ENCODE assay signal across 23 cellular contexts in genomic region chr3:172159376-172159775, GRCh38.
A peak's percentile ranks its signal among the peaks of the same experiment; 100 is the strongest.
DNase-seq lines count a peak whose midpoint lies in the region; ATAC-seq and TF ChIP-seq lines count a peak whose summit lies in the region.
"Had no signal": no experiment of that assay in that cellular context is flagged by ENCODE, and none has a peak within 500 bp of the region (broad histone marks: within the 10 kb centered on the region; RNA-seq: fewer than 3 reads in every experiment).

No MANE protein-coding gene starts in this region.

- peak overlapping the region; percentile 53; the same call in 1 of the 2 replicates for H3K4me2 ChIP-seq in IMR-90 (ENCODE audit: low read depth, low read length)

- no peak overlapping the region for H2AK5ac ChIP-seq in IMR-90 (ENCODE audit: low read depth, low read length)

- H3K9me1 ChIP-seq in IMR-90 (ENCODE audit: insufficient read depth, low read length), result peaks cover 16% of the 10 kb centered on the region

- H4K8ac ChIP-seq in IMR-90 (ENCODE audit: low read depth in 2 of 2, low read length in 2 of 2), result no peak overlapping the region

- no peaks in the 10 kb centered on the region for H3K9me3 Mint-ChIP-seq in CD14-positive monocyte
- no peaks in the 10 kb centered on the region for H3K9me3 Mint-ChIP-seq in endodermal cell
- no peaks in the 10 kb centered on the region for H3K9me3 Mint-ChIP-seq in nephron progenitor cell
- H3K9me3 Mint-ChIP-seq: activated naive CD8-positive, alpha-beta T cell treated with anti-CD3 and anti-CD28 coated beads for 36 hours; IgD-negative memory B cell had no signal

- no peak overlapping the region for H3K4me3 ChIP-seq in IMR-90 (ENCODE audit: insufficient read depth, low read depth, low read length)
- no peak overlapping the region for H3K4me3 ChIP-seq in endodermal cell (ENCODE audit: low read length)
- H3K4me3 ChIP-seq: coronary artery, GM12878, lower lobe of right lung, MG63, pancreas, testis had no signal

- H2AK9ac ChIP-seq in IMR-90 (replicated peaks; ENCODE audit: low read depth, low read length, poor library complexity), result no peak overlapping the region

- H3K36me3 Mint-ChIP-seq in CD14-positive monocyte, result peaks cover 28 to 31% of the 10 kb centered on the region in 2 donors
- H3K36me3 Mint-ChIP-seq in endodermal cell (ENCODE audit: low read depth), result peaks cover 12% of the 10 kb centered on the region
- H3K36me3 Mint-ChIP-seq in nephron progenitor cell (ENCODE audit: low read depth), result peaks cover 21% of the 10 kb centered on the region
- peaks cover 2% of the 10 kb centered on the region for H3K36me3 Mint-ChIP-seq in T-helper 17 cell (ENCODE audit: low read depth)
- H3K36me3 Mint-ChIP-seq: IgD-negative memory B cell had no signal

- no peak overlapping the region for H4K91ac ChIP-seq in IMR-90 (ENCODE audit: insufficient read depth, low read depth, low read length)

- POLR2A ChIA-PET in IMR-90 (lab: Charles Lee; ENCODE audit: unreplicated experiment), result interaction anchor here (0.5 kb wide), 1 partner anchor 507 kb away, joined by 3 read pairs; no protein-coding TSS in a partner anchor

- no peak overlapping the region for H3K23ac ChIP-seq in IMR-90 (ENCODE audit: low read depth, low read length)

- H3K4ac ChIP-seq in IMR-90 (ENCODE audit: low read depth, low read length), result no peak overlapping the region

- peaks cover 79% of the 10 kb centered on the region for H4K20me1 ChIP-seq in IMR-90 (ENCODE audit: insufficient read depth, low read length)

- no peak overlapping the region for H2BK120ac ChIP-seq in IMR-90 (ENCODE audit: low read depth, low read length)

- dilution Hi-C loops in IMR-90 (cut with HindIII; ENCODE audit: low sequenced_read_pairs, unreplicated experiment), result no loop called here

- H3K36me3 ChIP-seq in IMR-90 (ENCODE audit: control insufficient read depth, insufficient read depth, low read length), result peaks cover 1% of the 10 kb centered on the region; the same call in 1 of the 2 replicates
- H3K36me3 ChIP-seq in endodermal cell (ENCODE audit: control insufficient read depth, insufficient read depth, low read length), result peaks cover 41% of the 10 kb centered on the region
- H3K36me3 ChIP-seq: lower lobe of right lung, pancreas had no signal

- H2AFZ ChIP-seq in IMR-90 (replicated peaks; ENCODE audit: low read length, poor library complexity), result no peak overlapping the region

- no peak overlapping the region for H2BK20ac ChIP-seq in IMR-90 (ENCODE audit: low read depth, low read length)

- H3K18ac ChIP-seq in IMR-90 (ENCODE audit: low read depth, low read length), result peak overlapping the region; percentile 37; the same call in 1 of the 2 replicates

- H3K27ac Mint-ChIP-seq in CD14-positive monocyte (peak overlapping the region; percentile 84 to 94 (median 90)), endodermal cell (peak overlapping the region; percentile 23), nephron progenitor cell (peak overlapping the region; percentile 94), T-helper 17 cell (no peak overlapping the region)
- H3K27ac Mint-ChIP-seq: activated naive CD8-positive, alpha-beta T cell treated with anti-CD3 and anti-CD28 coated beads for 36 hours; CD4-positive, CD25-positive, alpha-beta regulatory T cell had no signal

- intact Hi-C loops in CD14-positive monocyte (cut with micrococcal nuclease), result no loop called here
- intact Hi-C loops in IMR-90 (cut with micrococcal nuclease), result no loop called here

- no peak overlapping the region for H3K4me3 Mint-ChIP-seq in CD14-positive monocyte
- no peak overlapping the region for H3K4me3 Mint-ChIP-seq in endodermal cell
- H3K4me3 Mint-ChIP-seq in nephron progenitor cell, result no peak overlapping the region
- H3K4me3 Mint-ChIP-seq in T-helper 17 cell, result no peak overlapping the region
- H3K4me3 Mint-ChIP-seq: activated naive CD8-positive, alpha-beta T cell treated with anti-CD3 and anti-CD28 coated beads for 36 hours; brain; CD4-positive, CD25-positive, alpha-beta regulatory T cell; IgD-negative memory B cell had no signal

- H2BK15ac ChIP-seq in IMR-90 (ENCODE audit: low read depth, low read length), result no peak overlapping the region

- peaks cover 37% of the 10 kb centered on the region for H3K4me1 Mint-ChIP-seq in CD14-positive monocyte
- H3K4me1 Mint-ChIP-seq in endodermal cell, result peaks cover 37% of the 10 kb centered on the region
- H3K4me1 Mint-ChIP-seq in nephron progenitor cell, result peaks cover 46% of the 10 kb centered on the region
- H3K4me1 Mint-ChIP-seq in T-helper 17 cell, result peaks cover 13% of the 10 kb centered on the region

- peak; percentile 25 for ATAC-seq in IMR-90 (ENCODE audit: low read depth)
- no peak for ATAC-seq in HG02623 (IDR thresholded peaks at IDR 0.05; ENCODE audit: unreplicated experiment)
- no peak for ATAC-seq in T-helper 17 cell

- peaks cover 34 to 75% of the 10 kb centered on the region in 2 experiments for H3K79me1 ChIP-seq in IMR-90 (ENCODE audit: low read depth in 1 of 2, low read length in 2 of 2)

- in situ Hi-C loops in IMR-90 (cut with MboI; ENCODE audit: low sequenced_read_pairs), result no loop called here

- peak overlapping the region; percentile 38 for H2BK5ac ChIP-seq in IMR-90 (ENCODE audit: low read depth, low read length, poor library complexity, severe bottlenecking)

- TF ChIP-seq CTCF in CD14-positive monocyte (IDR thresholded peaks at IDR 0.05) (no peak), IMR-90 (conservative IDR thresholded peaks at IDR 0.05; ENCODE audit: low read depth, low read length) (no peak), endodermal cell (conservative IDR thresholded peaks at IDR 0.05) (no peak), nephron progenitor cell (IDR thresholded peaks at IDR 0.05) (no peak)

- no peak overlapping the region for H3K14ac ChIP-seq in IMR-90 (replicated peaks; ENCODE audit: low read depth, low read length)

- H3K27me3 Mint-ChIP-seq in CD14-positive monocyte (ENCODE audit: low read depth in 3 of 3) (no peaks in the 10 kb centered on the region), endodermal cell (ENCODE audit: insufficient read depth) (no peaks in the 10 kb centered on the region), nephron progenitor cell (ENCODE audit: low read depth, poor library complexity) (peaks cover 3% of the 10 kb centered on the region), T-helper 17 cell (no peaks in the 10 kb centered on the region)
- H3K27me3 Mint-ChIP-seq: activated naive CD8-positive, alpha-beta T cell treated with anti-CD3 and anti-CD28 coated beads for 36 hours; brain; CD4-positive, CD25-positive, alpha-beta regulatory T cell had no signal

- no peak overlapping the region for H3K56ac ChIP-seq in IMR-90 (ENCODE audit: extremely low read depth, insufficient read depth, low read length)

- CTCF ChIA-PET in IMR-90 (lab: Yijun Ruan, JAX), result interaction anchor here (1.3 kb wide), 1 partner anchor 10 kb away, joined by 4 read pairs; no protein-coding TSS in a partner anchor

- H3K4me1 ChIP-seq in IMR-90 (ENCODE audit: control insufficient read depth, insufficient read depth, low read length) (peaks cover 10% of the 10 kb centered on the region), endodermal cell (ENCODE audit: control insufficient read depth, insufficient read depth, low read length) (peaks cover 14% of the 10 kb centered on the region)

- H4K5ac ChIP-seq in IMR-90 (ENCODE audit: low read depth, low read length), result peak overlapping the region; percentile 34; the same call in 1 of the 2 replicates

- H3K27ac ChIP-seq in IMR-90 (ENCODE audit: insufficient read depth, low read length) (no peak overlapping the region), endodermal cell (ENCODE audit: low read depth, low read length) (no peak overlapping the region)
- H3K27ac ChIP-seq: lower lobe of right lung, testis had no signal

- H3K27me3 ChIP-seq in IMR-90 (ENCODE audit: control insufficient read depth, insufficient read depth, low read length), result no peaks in the 10 kb centered on the region
- no peaks in the 10 kb centered on the region for H3K27me3 ChIP-seq in endodermal cell (ENCODE audit: control insufficient read depth, insufficient read depth, low read length, poor library complexity, severe bottlenecking)
- H3K27me3 ChIP-seq: MG63, pancreas, testis had no signal

- WGBS in IMR-90 (ENCODE audit: extremely low coverage in 2 of 2, insufficient read length in 1 of 2), 2 experiments, result no CpG with 5 or more reads among the region's 1 CpG
- WGBS in endodermal cell (ENCODE audit: insufficient coverage in 1 of 2, insufficient read length in 1 of 2), 2 experiments, result 96% methylated on average over 1 of the region's 1 CpG; no CpG with 5 or more reads in 1 of the 2 experiments

- H3K9me3 ChIP-seq in IMR-90 (ENCODE audit: control insufficient read depth, insufficient read depth, low read length) (no peaks in the 10 kb centered on the region), endodermal cell (ENCODE audit: control insufficient read depth, low read length) (no peaks in the 10 kb centered on the region), T-helper 17 cell (ENCODE audit: control insufficient read depth, low read length, poor library complexity, severe bottlenecking) (no peaks in the 10 kb centered on the region)
- H3K9me3 ChIP-seq: lower lobe of right lung, MG63, pancreas, testis had no signal

- no peak for DNase-seq in CD14-positive monocyte (ENCODE audit: low spot score)
- peak; percentile 49 for DNase-seq in IMR-90
- no peak for DNase-seq in endodermal cell
- DNase-seq in nephron progenitor cell, result no peak
- no peak for DNase-seq in H4 (ENCODE audit: low spot score)
- DNase-seq in activated CD4-positive, CD25-positive, alpha-beta regulatory T cell treated with anti-CD3 and anti-CD28 coated beads, Interleukin-2, amount 50 U/mL, for 72 hours, result no peak
- DNase-seq in T-helper 17 cell, result no peak
- DNase-seq: activated CD4-positive, alpha-beta T cell treated with anti-CD3 and anti-CD28 coated beads for 4 hours; activated naive CD8-positive, alpha-beta T cell treated with anti-CD3 and anti-CD28 coated beads for 36 hours; CD4-positive, CD25-positive, alpha-beta regulatory T cell; DMS53; lower lobe of right lung; NCI-H1436; NCI-H524 treated with DMSO at 0.1 percent for 48 hours; SHP77 had no signal

- BruUV-seq in IMR-90 (replicated peaks; lab: Mats Ljungman, UMichigan), result no TSS peak

- no peak for TF ChIP-seq POLR2A in IMR-90 (IDR thresholded peaks at IDR 0.05; ENCODE audit: low read depth, low read length)

- TF ChIP-seq RAD21 in IMR-90 (IDR thresholded peaks at IDR 0.05; ENCODE audit: low read length), result no peak

- H3K9ac ChIP-seq in IMR-90 (ENCODE audit: low read depth, low read length), result no peak overlapping the region
- no peak overlapping the region for H3K9ac ChIP-seq in endodermal cell (ENCODE audit: extremely low read depth, low read length, poor library complexity, severe bottlenecking)

TF ChIP-seq in IMR-90, 13 proteins besides CTCF, POLR2A, EP300 and RAD21:
- no peak for TF ChIP-seq ELK1 (IDR thresholded peaks at IDR 0.05; ENCODE audit: borderline replicate concordance, low read depth, low read length)
